In genomic region chr10:79451046-79451699, GRCh38 we compare ENCODE assay signal across 15 cellular contexts. TPM values are rescaled to one million over a fixed set of nuclear protein-coding genes. Genes with fewer than 3 reads are reported as not detected.
DNase-seq lines count a peak whose midpoint lies in the region; ATAC-seq, FAIRE-seq and TF ChIP-seq lines count a peak whose summit lies in the region.
"Had no signal": no experiment of that assay in that cellular context is flagged by ENCODE, and none has a peak within 500 bp of the region (broad histone marks: within the 10 kb centered on the region; RNA-seq: fewer than 3 reads in every experiment).

No MANE protein-coding gene starts in this region.

- H3K4me2 ChIP-seq in smooth muscle cell: peak overlapping the region; percentile 37
- H3K4me2 ChIP-seq: A549 had no signal

- intact Hi-C loops in esophagus squamous epithelium (cut with DNase I): no loop called here
- intact Hi-C loops in Right ventricle myocardium superior (cut with DNase I): no loop called here

- no peaks in the 10 kb centered on the region for H3K9me3 ChIP-seq in esophagus squamous epithelium
- no peaks in the 10 kb centered on the region for H3K9me3 ChIP-seq in muscle layer of duodenum (ENCODE audit: control insufficient read depth in 1 of 2, low read length in 2 of 2)
- H3K9me3 ChIP-seq in smooth muscle cell (replicated peaks; ENCODE audit: low read depth): no peaks in the 10 kb centered on the region
- H3K9me3 ChIP-seq: A549, Caco-2 had no signal

- no peak overlapping the region for H2AFZ ChIP-seq in smooth muscle cell (ENCODE audit: low read depth)

- no peak for TF ChIP-seq POLR2A in esophagus squamous epithelium (IDR thresholded peaks at IDR 0.05)

- H3K4me1 ChIP-seq in esophagus squamous epithelium: peaks cover 7 to 23% (median 17%) of the 10 kb centered on the region in 3 donors
- H3K4me1 ChIP-seq in muscle layer of duodenum (ENCODE audit: control insufficient read depth in 1 of 2, insufficient read depth in 2 of 2, low read length in 2 of 2): peaks cover 0 to 10% of the 10 kb centered on the region in 2 donors
- peaks cover 31% of the 10 kb centered on the region for H3K4me1 ChIP-seq in smooth muscle cell (ENCODE audit: low read depth)

- peak overlapping the region in 3 of 4 donors; percentile 27 to 62 (median 45) for H3K27ac ChIP-seq in esophagus squamous epithelium
- H3K27ac ChIP-seq in muscle layer of duodenum (ENCODE audit: low read length): peak overlapping the region; percentile 24
- H3K27ac ChIP-seq in smooth muscle cell (ENCODE audit: low read depth): peak overlapping the region; percentile 71
- H3K27ac ChIP-seq: A549 had no signal

- H3K9me3 Mint-ChIP-seq in type B pancreatic cell: no peaks in the 10 kb centered on the region
- H3K9me3 Mint-ChIP-seq: CD14-positive monocyte; CD8-positive, alpha-beta memory T cell had no signal

- H3K4me1 Mint-ChIP-seq in type B pancreatic cell (ENCODE audit: unreplicated experiment): peaks cover 28% of the 10 kb centered on the region

- WGBS in esophagus squamous epithelium, 2 donors: 92 to 93% methylated on average over 14 of the region's 14 CpGs
- WGBS in smooth muscle cell (ENCODE audit: low lambda C conversion rate): 84% methylated on average over 14 of the region's 14 CpGs

- FAIRE-seq in RCC 7860 (lab: Jason Lieb, UNC): no peak
- FAIRE-seq: A549 had no signal

- peak overlapping the region; percentile 13 for H3K27ac Mint-ChIP-seq in type B pancreatic cell
- H3K27ac Mint-ChIP-seq: CD14-positive monocyte had no signal

- H3K9ac ChIP-seq in smooth muscle cell (ENCODE audit: low read depth): no peak overlapping the region

- no peaks in the 10 kb centered on the region for H3K79me2 ChIP-seq in smooth muscle cell (ENCODE audit: low read depth)

- no peak overlapping the region for H3K4me3 Mint-ChIP-seq in type B pancreatic cell
- H3K4me3 Mint-ChIP-seq: CD14-positive monocyte; CD8-positive, alpha-beta memory T cell had no signal

- H3K36me3 ChIP-seq in esophagus squamous epithelium (no peaks in the 10 kb centered on the region), muscle layer of duodenum (ENCODE audit: control insufficient read depth in 1 of 2, insufficient read depth in 2 of 2, low read length in 2 of 2) (no peaks in the 10 kb centered on the region), smooth muscle cell (ENCODE audit: low read depth) (no peaks in the 10 kb centered on the region)

- ATAC-seq in Right ventricle myocardium superior (ENCODE audit: poor library complexity): no peak
- ATAC-seq: A549, HCT116 had no signal

- peaks cover 19% of the 10 kb centered on the region for H3F3A ChIP-seq in smooth muscle cell (ENCODE audit: low read depth)

- TF ChIP-seq CTCF in esophagus squamous epithelium (IDR thresholded peaks at IDR 0.05) (no peak), smooth muscle cell (IDR thresholded peaks at IDR 0.05; ENCODE audit: borderline replicate concordance, insufficient read depth, poor library complexity, severe bottlenecking) (no peak), type B pancreatic cell (conservative IDR thresholded peaks at IDR 0.05) (no peak), GM13977 (IDR thresholded peaks at IDR 0.05; ENCODE audit: extremely low read depth, insufficient read depth, missing control alignments) (no peak)

- H3K4me3 ChIP-seq in esophagus squamous epithelium (no peak overlapping the region), muscle layer of duodenum (ENCODE audit: low read depth in 1 of 2, low read length in 2 of 2) (no peak overlapping the region), smooth muscle cell (no peak overlapping the region)
- H3K4me3 ChIP-seq: A549 had no signal

- peaks cover 15% of the 10 kb centered on the region for H3K27me3 Mint-ChIP-seq in type B pancreatic cell

- H3K27me3 ChIP-seq in esophagus squamous epithelium: peaks cover 0 to 4% (median 0%) of the 10 kb centered on the region in 4 donors
- no peaks in the 10 kb centered on the region for H3K27me3 ChIP-seq in muscle layer of duodenum (ENCODE audit: low read depth, low read length)
- H3K27me3 ChIP-seq in smooth muscle cell (ENCODE audit: low read depth): no peaks in the 10 kb centered on the region

- no peaks in the 10 kb centered on the region for H4K20me1 ChIP-seq in smooth muscle cell (ENCODE audit: low read depth)

- H3K36me3 Mint-ChIP-seq in type B pancreatic cell: no peaks in the 10 kb centered on the region
- H3K36me3 Mint-ChIP-seq: CD14-positive monocyte; CD8-positive, alpha-beta memory T cell had no signal

- DNase-seq in esophagus squamous epithelium (lab: John Stamatoyannopoulos, UW) (no peak), smooth muscle cell (lab: John Stamatoyannopoulos, UW; ENCODE audit: unreplicated experiment) (no peak), type B pancreatic cell (ENCODE audit: extremely low spot score, unreplicated experiment) (no peak), RCC 7860 (ENCODE audit: low spot score) (no peak), GM13977 (ENCODE audit: low spot score) (no peak), Right ventricle myocardium superior (no peak), hepatic stellate cell (ENCODE audit: low spot score) (no peak)
- DNase-seq: Caco-2; CD8-positive, alpha-beta memory T cell; DMS53; GF-D8 had no signal

- in situ Hi-C loops in GM13977 (cut with MboI; ENCODE audit: low pct_unique_long_range_greater_than_20kb, low sequenced_read_pairs, unreplicated experiment): no loop called here

RNA-seq across cellular contexts. Expression of gene ZCCHC24, which starts 5.7 kb away (rescaled TPM):
- total RNA-seq in esophagus squamous epithelium (10 to 100 TPM in 1 of 4 donors, 1 to 10 TPM in 3; 2.2 to 26.1 (median 6.4) TPM), smooth muscle cell (21.9 and 28.0 TPM in 2 replicates), type B pancreatic cell (ENCODE audit: low replicate concordance) (2.7 and 29.1 TPM in 2 replicates), Right ventricle myocardium superior (53.3 TPM)
- polyA plus RNA-seq in smooth muscle cell: 30.6 and 52.1 TPM in 2 replicates
